ENCODE assay signal across 1 cellular context in the genomic region with DNA sequence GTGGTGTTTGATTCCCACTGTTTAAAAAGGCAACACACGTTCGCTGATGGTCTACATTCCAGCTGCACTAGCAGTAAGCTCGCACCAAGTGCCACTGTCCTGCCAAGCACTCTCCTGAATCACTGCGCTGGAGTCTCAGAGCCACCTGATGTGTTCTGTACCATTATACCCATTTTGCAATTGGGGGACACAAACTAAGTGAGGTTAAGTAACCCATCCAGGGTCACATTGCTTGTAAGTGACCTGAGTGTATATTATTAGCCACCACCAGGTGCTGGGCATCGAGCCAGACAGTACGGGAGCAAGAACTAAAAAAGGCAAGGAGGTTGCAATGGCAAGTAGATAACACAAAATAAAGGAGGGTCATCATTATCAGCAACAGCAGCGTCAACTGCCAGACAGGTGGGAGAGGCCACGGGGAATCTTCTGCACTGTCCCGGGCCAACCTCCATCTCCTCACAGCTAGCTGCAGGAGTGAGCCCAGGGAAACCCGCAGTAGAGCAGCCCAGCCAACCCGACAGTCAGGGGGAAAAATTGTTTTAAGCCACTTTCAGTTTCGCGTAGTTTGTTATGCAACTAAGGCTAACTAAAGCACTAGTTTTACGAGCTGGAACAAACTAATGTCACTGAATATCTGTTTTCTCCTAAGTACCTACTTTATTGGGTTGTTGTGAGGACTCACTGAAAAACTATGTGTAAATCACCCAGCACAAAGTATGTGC.
TF ChIP-seq lines count a peak whose summit lies in the region.

No MANE protein-coding gene starts in this region.

TF ChIP-seq in GM23338, 12 proteins besides CTCF, POLR2A, EP300 and RAD21 (continued from another document):
- TF ChIP-seq, protein P1, sequence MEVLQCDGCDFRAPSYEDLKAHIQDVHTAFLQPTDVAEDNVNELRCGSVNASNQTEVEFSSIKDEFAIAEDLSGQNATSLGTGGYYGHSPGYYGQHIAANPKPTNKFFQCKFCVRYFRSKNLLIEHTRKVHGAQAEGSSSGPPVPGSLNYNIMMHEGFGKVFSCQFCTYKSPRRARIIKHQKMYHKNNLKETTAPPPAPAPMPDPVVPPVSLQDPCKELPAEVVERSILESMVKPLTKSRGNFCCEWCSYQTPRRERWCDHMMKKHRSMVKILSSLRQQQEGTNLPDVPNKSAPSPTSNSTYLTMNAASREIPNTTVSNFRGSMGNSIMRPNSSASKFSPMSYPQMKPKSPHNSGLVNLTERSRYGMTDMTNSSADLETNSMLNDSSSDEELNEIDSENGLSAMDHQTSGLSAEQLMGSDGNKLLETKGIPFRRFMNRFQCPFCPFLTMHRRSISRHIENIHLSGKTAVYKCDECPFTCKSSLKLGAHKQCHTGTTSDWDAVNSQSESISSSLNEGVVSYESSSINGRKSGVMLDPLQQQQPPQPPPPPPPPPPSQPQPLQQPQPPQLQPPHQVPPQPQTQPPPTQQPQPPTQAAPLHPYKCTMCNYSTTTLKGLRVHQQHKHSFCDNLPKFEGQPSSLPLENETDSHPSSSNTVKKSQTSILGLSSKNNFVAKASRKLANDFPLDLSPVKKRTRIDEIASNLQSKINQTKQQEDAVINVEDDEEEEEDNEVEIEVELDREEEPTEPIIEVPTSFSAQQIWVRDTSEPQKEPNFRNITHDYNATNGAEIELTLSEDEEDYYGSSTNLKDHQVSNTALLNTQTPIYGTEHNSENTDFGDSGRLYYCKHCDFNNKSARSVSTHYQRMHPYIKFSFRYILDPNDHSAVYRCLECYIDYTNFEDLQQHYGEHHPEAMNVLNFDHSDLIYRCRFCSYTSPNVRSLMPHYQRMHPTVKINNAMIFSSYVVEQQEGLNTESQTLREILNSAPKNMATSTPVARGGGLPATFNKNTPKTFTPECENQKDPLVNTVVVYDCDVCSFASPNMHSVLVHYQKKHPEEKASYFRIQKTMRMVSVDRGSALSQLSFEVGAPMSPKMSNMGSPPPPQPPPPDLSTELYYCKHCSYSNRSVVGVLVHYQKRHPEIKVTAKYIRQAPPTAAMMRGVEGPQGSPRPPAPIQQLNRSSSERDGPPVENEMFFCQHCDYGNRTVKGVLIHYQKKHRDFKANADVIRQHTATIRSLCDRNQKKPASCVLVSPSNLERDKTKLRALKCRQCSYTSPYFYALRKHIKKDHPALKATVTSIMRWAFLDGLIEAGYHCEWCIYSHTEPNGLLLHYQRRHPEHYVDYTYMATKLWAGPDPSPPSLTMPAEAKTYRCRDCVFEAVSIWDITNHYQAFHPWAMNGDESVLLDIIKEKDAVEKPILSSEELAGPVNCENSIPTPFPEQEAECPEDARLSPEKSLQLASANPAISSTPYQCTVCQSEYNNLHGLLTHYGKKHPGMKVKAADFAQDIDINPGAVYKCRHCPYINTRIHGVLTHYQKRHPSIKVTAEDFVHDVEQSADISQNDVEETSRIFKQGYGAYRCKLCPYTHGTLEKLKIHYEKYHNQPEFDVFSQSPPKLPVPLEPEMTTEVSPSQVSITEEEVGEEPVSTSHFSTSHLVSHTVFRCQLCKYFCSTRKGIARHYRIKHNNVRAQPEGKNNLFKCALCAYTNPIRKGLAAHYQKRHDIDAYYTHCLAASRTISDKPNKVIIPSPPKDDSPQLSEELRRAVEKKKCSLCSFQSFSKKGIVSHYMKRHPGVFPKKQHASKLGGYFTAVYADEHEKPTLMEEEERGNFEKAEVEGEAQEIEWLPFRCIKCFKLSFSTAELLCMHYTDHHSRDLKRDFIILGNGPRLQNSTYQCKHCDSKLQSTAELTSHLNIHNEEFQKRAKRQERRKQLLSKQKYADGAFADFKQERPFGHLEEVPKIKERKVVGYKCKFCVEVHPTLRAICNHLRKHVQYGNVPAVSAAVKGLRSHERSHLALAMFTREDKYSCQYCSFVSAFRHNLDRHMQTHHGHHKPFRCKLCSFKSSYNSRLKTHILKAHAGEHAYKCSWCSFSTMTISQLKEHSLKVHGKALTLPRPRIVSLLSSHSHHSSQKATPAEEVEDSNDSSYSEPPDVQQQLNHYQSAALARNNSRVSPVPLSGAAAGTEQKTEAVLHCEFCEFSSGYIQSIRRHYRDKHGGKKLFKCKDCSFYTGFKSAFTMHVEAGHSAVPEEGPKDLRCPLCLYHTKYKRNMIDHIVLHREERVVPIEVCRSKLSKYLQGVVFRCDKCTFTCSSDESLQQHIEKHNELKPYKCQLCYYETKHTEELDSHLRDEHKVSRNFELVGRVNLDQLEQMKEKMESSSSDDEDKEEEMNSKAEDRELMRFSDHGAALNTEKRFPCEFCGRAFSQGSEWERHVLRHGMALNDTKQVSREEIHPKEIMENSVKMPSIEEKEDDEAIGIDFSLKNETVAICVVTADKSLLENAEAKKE (CRISPR knock-in tag; IDR thresholded peaks at IDR 0.05): no peak
- TF ChIP-seq CREB1 (CRISPR knock-in tag; IDR thresholded peaks at IDR 0.05; ENCODE audit: low read depth) (no peak), POLR2AphosphoS5 (IDR thresholded peaks at IDR 0.05; ENCODE audit: low read depth) (no peak), ZNF114 (CRISPR knock-in tag; IDR thresholded peaks at IDR 0.05) (no peak), EZH2 (IDR thresholded peaks at IDR 0.05; ENCODE audit: low read depth, unreplicated experiment) (no peak), EZH2phosphoT487 (IDR thresholded peaks at IDR 0.05; ENCODE audit: unreplicated experiment) (no peak), STAT1 (IDR thresholded peaks at IDR 0.05; ENCODE audit: unreplicated experiment) (no peak), JUNB (IDR thresholded peaks at IDR 0.05; ENCODE audit: unreplicated experiment) (no peak)
- TF ChIP-seq, protein P2, sequence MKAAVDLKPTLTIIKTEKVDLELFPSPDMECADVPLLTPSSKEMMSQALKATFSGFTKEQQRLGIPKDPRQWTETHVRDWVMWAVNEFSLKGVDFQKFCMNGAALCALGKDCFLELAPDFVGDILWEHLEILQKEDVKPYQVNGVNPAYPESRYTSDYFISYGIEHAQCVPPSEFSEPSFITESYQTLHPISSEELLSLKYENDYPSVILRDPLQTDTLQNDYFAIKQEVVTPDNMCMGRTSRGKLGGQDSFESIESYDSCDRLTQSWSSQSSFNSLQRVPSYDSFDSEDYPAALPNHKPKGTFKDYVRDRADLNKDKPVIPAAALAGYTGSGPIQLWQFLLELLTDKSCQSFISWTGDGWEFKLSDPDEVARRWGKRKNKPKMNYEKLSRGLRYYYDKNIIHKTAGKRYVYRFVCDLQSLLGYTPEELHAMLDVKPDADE (IDR thresholded peaks at IDR 0.05): no peak
- TF ChIP-seq, protein P3, sequence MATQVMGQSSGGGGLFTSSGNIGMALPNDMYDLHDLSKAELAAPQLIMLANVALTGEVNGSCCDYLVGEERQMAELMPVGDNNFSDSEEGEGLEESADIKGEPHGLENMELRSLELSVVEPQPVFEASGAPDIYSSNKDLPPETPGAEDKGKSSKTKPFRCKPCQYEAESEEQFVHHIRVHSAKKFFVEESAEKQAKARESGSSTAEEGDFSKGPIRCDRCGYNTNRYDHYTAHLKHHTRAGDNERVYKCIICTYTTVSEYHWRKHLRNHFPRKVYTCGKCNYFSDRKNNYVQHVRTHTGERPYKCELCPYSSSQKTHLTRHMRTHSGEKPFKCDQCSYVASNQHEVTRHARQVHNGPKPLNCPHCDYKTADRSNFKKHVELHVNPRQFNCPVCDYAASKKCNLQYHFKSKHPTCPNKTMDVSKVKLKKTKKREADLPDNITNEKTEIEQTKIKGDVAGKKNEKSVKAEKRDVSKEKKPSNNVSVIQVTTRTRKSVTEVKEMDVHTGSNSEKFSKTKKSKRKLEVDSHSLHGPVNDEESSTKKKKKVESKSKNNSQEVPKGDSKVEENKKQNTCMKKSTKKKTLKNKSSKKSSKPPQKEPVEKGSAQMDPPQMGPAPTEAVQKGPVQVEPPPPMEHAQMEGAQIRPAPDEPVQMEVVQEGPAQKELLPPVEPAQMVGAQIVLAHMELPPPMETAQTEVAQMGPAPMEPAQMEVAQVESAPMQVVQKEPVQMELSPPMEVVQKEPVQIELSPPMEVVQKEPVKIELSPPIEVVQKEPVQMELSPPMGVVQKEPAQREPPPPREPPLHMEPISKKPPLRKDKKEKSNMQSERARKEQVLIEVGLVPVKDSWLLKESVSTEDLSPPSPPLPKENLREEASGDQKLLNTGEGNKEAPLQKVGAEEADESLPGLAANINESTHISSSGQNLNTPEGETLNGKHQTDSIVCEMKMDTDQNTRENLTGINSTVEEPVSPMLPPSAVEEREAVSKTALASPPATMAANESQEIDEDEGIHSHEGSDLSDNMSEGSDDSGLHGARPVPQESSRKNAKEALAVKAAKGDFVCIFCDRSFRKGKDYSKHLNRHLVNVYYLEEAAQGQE (IDR thresholded peaks at IDR 0.05; ENCODE audit: unreplicated experiment): no peak
